Comparison of ENCODE assay signal across 8 cellular contexts in the genomic region with DNA sequence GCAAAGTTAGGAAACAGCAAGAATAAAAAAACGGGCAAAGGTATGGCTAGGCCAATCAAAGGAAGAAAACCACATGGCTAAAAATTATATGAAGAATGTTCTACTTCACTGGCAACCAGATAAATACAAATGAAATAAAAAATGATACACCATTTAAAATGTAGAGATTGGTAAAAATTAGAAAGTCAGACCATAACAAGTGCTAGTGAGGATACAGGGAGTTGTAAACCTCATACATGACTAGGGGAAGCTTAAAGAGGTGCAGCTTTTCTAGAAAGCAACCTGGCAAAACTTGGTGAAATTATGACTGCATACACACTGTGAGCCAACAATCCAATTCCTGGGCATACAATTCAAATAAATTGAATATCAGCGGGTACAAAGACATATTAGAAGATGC.
"Had no signal": no experiment of that assay in that cellular context is flagged by ENCODE, and none has a peak within 500 bp of the region (broad histone marks: within the 10 kb centered on the region; RNA-seq: fewer than 3 reads in every experiment).

No MANE protein-coding gene starts in this region.

- ATAC-seq: HCT116, HepG2 had no signal

- H3K27ac ChIP-seq: GM23248, HL-60, KMS-11 had no signal

- DNase-seq: GM23248, GOT3, H7, KBM-7 had no signal
